Comparison of ENCODE assay signal across 22 cellular contexts in the genomic region with DNA sequence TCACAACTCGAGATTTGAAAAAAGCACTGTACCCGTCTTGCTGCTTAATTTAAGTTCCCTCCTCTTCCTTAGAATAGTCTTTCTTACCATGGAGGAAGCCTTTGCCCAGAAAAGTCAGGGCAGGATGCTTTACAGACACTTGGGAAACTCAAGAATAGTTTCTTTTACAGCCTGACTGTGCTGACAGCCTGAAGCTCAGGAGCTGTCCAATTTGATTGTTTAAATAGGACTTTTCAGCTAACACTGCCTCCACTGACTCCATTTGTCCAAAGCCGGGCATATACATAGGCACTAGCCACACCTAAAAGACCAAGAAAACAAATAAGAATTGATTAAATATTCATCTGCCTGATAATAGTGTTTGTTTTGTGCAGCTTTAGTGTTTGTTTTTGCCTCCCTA.
"Had no signal": no experiment of that assay in that cellular context is flagged by ENCODE, and none has a peak within 500 bp of the region (broad histone marks: within the 10 kb centered on the region; RNA-seq: fewer than 3 reads in every experiment).

No MANE protein-coding gene starts in this region.

- ATAC-seq: effector memory CD8-positive, alpha-beta T cell; esophagus mucosa; gastrocnemius medialis; heart right ventricle; left cardiac atrium; left lung; left ventricle myocardium superior; lower lobe of right lung; mucosa of descending colon; naive thymus-derived CD8-positive, alpha-beta T cell had no signal

- H3K4me3 ChIP-seq: esophagus squamous epithelium, gastrocnemius medialis, heart right ventricle, left lung, lower lobe of right lung, mucosa of descending colon had no signal

- H3K36me3 ChIP-seq: esophagus squamous epithelium, gastrocnemius medialis, heart right ventricle, left lung, lower lobe of right lung had no signal

- H3K27ac ChIP-seq: epithelial cell of prostate, esophagus squamous epithelium, gastrocnemius medialis, heart right ventricle, left lung, lower lobe of right lung had no signal

- H3K4me1 ChIP-seq: esophagus squamous epithelium, gastrocnemius medialis, heart right ventricle, left lung, lower lobe of right lung had no signal

- DNase-seq: effector CD8-positive, alpha-beta T cell; effector memory CD8-positive, alpha-beta T cell; endodermal cell; erythroblast; esophagus squamous epithelium; foreskin fibroblast; foreskin melanocyte; gastrocnemius medialis; glutamatergic neuron; head of caudate nucleus; heart right ventricle; hippocampal formation; left cardiac atrium; left lung; left ventricle myocardium superior; lower lobe of right lung; mesenchymal stem cell; mucosa of descending colon; naive B cell; naive thymus-derived CD8-positive, alpha-beta T cell had no signal

- H3K9me3 ChIP-seq: esophagus squamous epithelium, gastrocnemius medialis, left lung, lower lobe of right lung, mucosa of descending colon had no signal
